ENCODE assay signal across 19 cellular contexts in genomic region chr20:34990661-34991214, GRCh38. TPM values are rescaled to one million over a fixed set of nuclear protein-coding genes. Genes with fewer than 3 reads are reported as not detected.
DNase-seq lines count a peak whose midpoint lies in the region; ATAC-seq and TF ChIP-seq lines count a peak whose summit lies in the region.
"Had no signal": no experiment of that assay in that cellular context is flagged by ENCODE, and none has a peak within 500 bp of the region (broad histone marks: within the 10 kb centered on the region; RNA-seq: fewer than 3 reads in every experiment).

No MANE protein-coding gene starts in this region.

- no peak overlapping the region for H3K4ac ChIP-seq in neuronal stem cell (ENCODE audit: low read length)

- H2BK5ac ChIP-seq in neuronal stem cell (ENCODE audit: low read length) = no peak overlapping the region

- no peaks in the 10 kb centered on the region for H3K9me3 Mint-ChIP-seq in central memory CD8-positive, alpha-beta T cell
- no peaks in the 10 kb centered on the region for H3K9me3 Mint-ChIP-seq in type B pancreatic cell
- H3K9me3 Mint-ChIP-seq: CD14-positive monocyte, IgD-negative memory B cell had no signal

- peaks cover 3% of the 10 kb centered on the region for H3K4me1 Mint-ChIP-seq in central memory CD8-positive, alpha-beta T cell
- peaks cover 10% of the 10 kb centered on the region for H3K4me1 Mint-ChIP-seq in type B pancreatic cell (ENCODE audit: unreplicated experiment)
- H3K4me1 Mint-ChIP-seq: CD14-positive monocyte, IgD-negative memory B cell had no signal

- no peak overlapping the region for H3K4me2 ChIP-seq in neuronal stem cell (ENCODE audit: insufficient read depth, low read length, poor library complexity, severe bottlenecking)

- ATAC-seq in Right ventricle myocardium inferior = no peak
- ATAC-seq in central memory CD8-positive, alpha-beta T cell (replicated peaks; ENCODE audit: extremely low read depth, poor library complexity, severe bottlenecking) = no peak
- ATAC-seq in HG02763 (IDR thresholded peaks at IDR 0.05; ENCODE audit: unreplicated experiment) = no peak

- H2BK120ac ChIP-seq in neuronal stem cell (ENCODE audit: low read depth, low read length) = no peak overlapping the region

- H3K27me3 ChIP-seq in left ventricle myocardium inferior (ENCODE audit: low read depth) = no peaks in the 10 kb centered on the region
- no peaks in the 10 kb centered on the region for H3K27me3 ChIP-seq in neuronal stem cell (ENCODE audit: control insufficient read depth in 3 of 3, insufficient read depth in 3 of 3, low read depth in 1 of 3, low read length in 3 of 3)

- no peak overlapping the region for H2BK15ac ChIP-seq in neuronal stem cell (ENCODE audit: low read length)

- H3K9me3 ChIP-seq in left ventricle myocardium inferior (replicated peaks) (no peaks in the 10 kb centered on the region), neuronal stem cell (replicated peaks in 1 of 2; ENCODE audit: control insufficient read depth in 2 of 2, insufficient read depth in 1 of 2, low read depth in 1 of 2, low read length in 2 of 2) (peaks cover 0 to 5% of the 10 kb centered on the region in 2 donors)
- H3K9me3 ChIP-seq: SJSA1 had no signal

- no CpG with 5 or more reads among the region's 18 CpGs for WGBS in neuronal stem cell (ENCODE audit: extremely low coverage in 2 of 2, insufficient read length in 2 of 2, insufficient replicate concordance in 1 of 2), 2 donors

- H2BK12ac ChIP-seq in neuronal stem cell (ENCODE audit: low read length) = no peak overlapping the region

- DNase-seq in left ventricle myocardium inferior = no peak
- DNase-seq in Right ventricle myocardium inferior (ENCODE audit: missing footprints) = no peak
- no peak for DNase-seq in central memory CD8-positive, alpha-beta T cell (ENCODE audit: low spot score in 2 of 2)
- DNase-seq in neuronal stem cell (ENCODE audit: low spot score) = no peak
- no peak for DNase-seq in type B pancreatic cell (ENCODE audit: extremely low spot score, unreplicated experiment)
- DNase-seq in mucosa of gallbladder (ENCODE audit: low spot score) = no peak
- DNase-seq: EL, GF-D8, Karpas-422, NCI-H1694, NCI-H2081, NCI-H2171 treated with DMSO at 0.1 percent for 48 hours, NCI-H524 treated with DMSO at 0.1 percent for 48 hours, OCI-M1 had no signal

- peaks cover 5% of the 10 kb centered on the region for H3K36me3 Mint-ChIP-seq in central memory CD8-positive, alpha-beta T cell (ENCODE audit: insufficient read depth)
- H3K36me3 Mint-ChIP-seq in type B pancreatic cell = peaks cover 4% of the 10 kb centered on the region
- H3K36me3 Mint-ChIP-seq: IgD-negative memory B cell had no signal

- peak overlapping the region; percentile 9 for H4K8ac ChIP-seq in neuronal stem cell (ENCODE audit: low read depth, low read length)

- intact Hi-C loops in left ventricle myocardium inferior (cut with micrococcal nuclease) = no loop called here
- intact Hi-C loops in Right ventricle myocardium inferior (cut with DNase I) = no loop called here

- peak overlapping the region; percentile 71 for H2AK5ac ChIP-seq in neuronal stem cell (ENCODE audit: low read depth, low read length)

- H3K9ac ChIP-seq in neuronal stem cell (ENCODE audit: low read depth, low read length, poor library complexity) = no peak overlapping the region

- no peak overlapping the region for H3K4me3 ChIP-seq in left ventricle myocardium inferior
- H3K4me3 ChIP-seq in neuronal stem cell (ENCODE audit: low read length in 2 of 2) = no peak overlapping the region
- H3K4me3 ChIP-seq: SJSA1 had no signal

- H3K18ac ChIP-seq in neuronal stem cell (ENCODE audit: low read length) = peak overlapping the region; percentile 80

- H3K36me3 ChIP-seq in left ventricle myocardium inferior (peaks cover 79% of the 10 kb centered on the region), neuronal stem cell (replicated peaks in 1 of 2; ENCODE audit: control insufficient read depth in 2 of 2, insufficient read depth in 2 of 2, low read length in 2 of 2) (peaks cover 23 to 28% of the 10 kb centered on the region in 2 donors)

- TF ChIP-seq CTCF in left ventricle myocardium inferior (IDR thresholded peaks at IDR 0.05; ENCODE audit: borderline replicate concordance) (no peak), type B pancreatic cell (conservative IDR thresholded peaks at IDR 0.05) (no peak)

- H3K4me1 ChIP-seq in left ventricle myocardium inferior = peaks cover 92% of the 10 kb centered on the region
- peaks cover 0 to 5% of the 10 kb centered on the region in 2 donors for H3K4me1 ChIP-seq in neuronal stem cell (ENCODE audit: control insufficient read depth in 2 of 2, insufficient read depth in 1 of 2, low read depth in 1 of 2, low read length in 2 of 2)
- H3K4me1 ChIP-seq: SJSA1 had no signal

- H2AFZ ChIP-seq in neuronal stem cell (ENCODE audit: low read length) = no peak overlapping the region

- H4K91ac ChIP-seq in neuronal stem cell (ENCODE audit: low read depth, low read length, poor library complexity) = peak overlapping the region; percentile 1

- H3K27ac ChIP-seq in left ventricle myocardium inferior (replicated peaks) (peak overlapping the region; percentile 93), neuronal stem cell (replicated peaks; ENCODE audit: low read length) (no peak overlapping the region)
- H3K27ac ChIP-seq: SJSA1 had no signal

- no peak overlapping the region for H3K4me3 Mint-ChIP-seq in central memory CD8-positive, alpha-beta T cell
- H3K4me3 Mint-ChIP-seq in type B pancreatic cell = no peak overlapping the region
- H3K4me3 Mint-ChIP-seq: IgD-negative memory B cell had no signal

- H3K27me3 Mint-ChIP-seq in central memory CD8-positive, alpha-beta T cell = no peaks in the 10 kb centered on the region
- H3K27me3 Mint-ChIP-seq in type B pancreatic cell = peaks cover 2% of the 10 kb centered on the region
- H3K27me3 Mint-ChIP-seq: IgD-negative memory B cell had no signal

- peak overlapping the region; percentile 37 for H3K27ac Mint-ChIP-seq in central memory CD8-positive, alpha-beta T cell (ENCODE audit: low read depth)
- peak overlapping the region; percentile 65 for H3K27ac Mint-ChIP-seq in type B pancreatic cell
- H3K27ac Mint-ChIP-seq: IgD-negative memory B cell had no signal

- H3K14ac ChIP-seq in neuronal stem cell (ENCODE audit: low read length) = peak overlapping the region; percentile 5

- peaks cover 2% of the 10 kb centered on the region for H3K79me1 ChIP-seq in neuronal stem cell (ENCODE audit: low read depth, low read length)

- peak overlapping the region; percentile 69 for H3K23ac ChIP-seq in neuronal stem cell (ENCODE audit: low read depth, low read length, poor library complexity)

RNA-seq across cellular contexts. Expression of gene MYH7B, which starts 35.1 kb away (rescaled TPM):
- total RNA-seq in left ventricle myocardium inferior = 253 TPM
- 230 TPM for total RNA-seq in Right ventricle myocardium inferior
- polyA plus RNA-seq in neuronal stem cell (2013, experiment 1 of 2) = 0.35 TPM
- polyA plus RNA-seq in neuronal stem cell (2013, experiment 2 of 2) = 0.42 TPM
- total RNA-seq in type B pancreatic cell (ENCODE audit: low replicate concordance) = 0.50 and 1.2 TPM in 2 replicates
- 1.4 TPM for total RNA-seq in mucosa of gallbladder
- total RNA-seq: H4, SJSA1 had no signal
- polyA plus RNA-seq: CD14-positive monocyte had no signal

RNA-seq across cellular contexts. Expression of gene GSS, which starts 35.1 kb away (rescaled TPM):
- total RNA-seq in left ventricle myocardium inferior (17.2 TPM), Right ventricle myocardium inferior (17.6 TPM), type B pancreatic cell (ENCODE audit: low replicate concordance) (43.3 and 66.4 TPM in 2 replicates), mucosa of gallbladder (50.0 TPM)
- 37.0 TPM for polyA plus RNA-seq in neuronal stem cell (2013, experiment 1 of 2)
- polyA plus RNA-seq in neuronal stem cell (2013, experiment 2 of 2) = 37.4 TPM

Comparison
In these comparisons a context has a peak if more than half of its experiments do, and no peak if none do; other contexts are left out.
1. RNA of gene MYH7B, which starts 35.1 kb away (total RNA-seq): 253 TPM in left ventricle myocardium inferior (single experiment) and 230 TPM in Right ventricle myocardium inferior (single experiment); 1.4 TPM in mucosa of gallbladder (single experiment) and 0.50 to 1.2 TPM in type B pancreatic cell; every median in the first group is over 10 times any median in the second.